8 cellular contexts compared by ENCODE assay signal in the genomic region with DNA sequence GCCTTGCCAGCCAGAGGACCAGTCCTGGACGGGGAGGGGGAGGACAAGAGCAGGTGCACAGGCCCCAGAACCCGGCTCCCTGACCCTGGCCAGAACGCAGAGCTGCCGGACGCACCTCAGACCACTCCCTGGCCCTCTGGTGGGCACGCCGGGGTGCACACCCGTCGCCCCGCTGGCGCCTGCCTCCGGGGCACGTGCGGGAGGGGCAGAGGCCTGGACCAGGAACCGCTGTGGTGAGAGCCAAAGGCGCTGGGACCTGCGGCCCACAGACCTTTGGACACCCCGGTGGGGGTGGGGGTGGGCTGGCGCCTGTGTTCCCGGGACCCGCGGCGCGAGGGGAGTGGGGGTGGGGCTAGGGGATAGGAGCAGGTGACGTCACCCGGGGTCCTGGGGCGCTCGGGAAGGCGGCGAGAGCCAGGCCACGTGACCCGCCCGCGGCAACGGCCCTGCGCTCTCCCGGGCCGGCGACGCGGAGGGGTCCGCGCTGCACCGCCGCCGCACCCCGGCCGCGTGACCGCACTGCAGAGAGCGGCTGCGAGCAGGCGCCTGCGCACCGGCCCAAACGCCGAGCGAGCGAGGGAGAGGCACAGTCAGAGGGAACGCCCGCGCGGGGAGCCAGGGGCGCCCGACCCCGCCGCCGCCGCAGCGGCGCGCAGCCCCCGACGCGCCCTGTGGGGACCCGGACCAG. TPM values are rescaled to one million over a fixed set of nuclear protein-coding genes. Genes with fewer than 3 reads are reported as not detected.
DNase-seq lines count a peak whose midpoint lies in the region; ATAC-seq and TF ChIP-seq lines count a peak whose summit lies in the region.
"Not testable (repeated sequence)": the region's sequence is repeated elsewhere in the genome, so short reads cannot be mapped to it uniquely, and the experiment has no call there.
"Had no signal": no experiment of that assay in that cellular context is flagged by ENCODE, and none has a peak within 500 bp of the region (broad histone marks: within the 10 kb centered on the region; RNA-seq: fewer than 3 reads in every experiment).

TSS of gene PNMA6A (plus strand) at position 559 of the 688 bp plus-strand sequence. CDS start 609 bp downstream, outside the sequence.

- H3K9me3 ChIP-seq in body of pancreas, heart right ventricle, mucosa of descending colon: not testable (repeated sequence)

- intact Hi-C loops in activated CD4-positive, alpha-beta T cell treated with anti-CD3 and anti-CD28 coated beads for 36 hours (cut with DNase I, micrococcal nuclease); body of pancreas (cut with DNase I); heart right ventricle (cut with DNase I); mucosa of descending colon (cut with DNase I, micrococcal nuclease); sciatic nerve (cut with DNase I): not testable (repeated sequence)

- H3K27me3 Mint-ChIP-seq in activated CD4-positive, alpha-beta T cell treated with anti-CD3 and anti-CD28 coated beads for 36 hours = not testable (repeated sequence)

- not testable (repeated sequence) for H3K27ac ChIP-seq in body of pancreas, heart right ventricle

- H3K27ac Mint-ChIP-seq in activated CD4-positive, alpha-beta T cell treated with anti-CD3 and anti-CD28 coated beads for 36 hours = not testable (repeated sequence)

- not testable (repeated sequence) for H3K36me3 Mint-ChIP-seq in activated CD4-positive, alpha-beta T cell treated with anti-CD3 and anti-CD28 coated beads for 36 hours (ENCODE audit: low read depth)

- H3K4me1 ChIP-seq in body of pancreas; heart right ventricle; mucosa of descending colon (ENCODE audit: low read depth): not testable (repeated sequence)

- TF ChIP-seq POLR2A in body of pancreas (IDR thresholded peaks at IDR 0.05) = not testable (repeated sequence)

- not testable (repeated sequence) for H3K4me3 Mint-ChIP-seq in activated CD4-positive, alpha-beta T cell treated with anti-CD3 and anti-CD28 coated beads for 36 hours

- H3K27me3 ChIP-seq in body of pancreas, heart right ventricle: not testable (repeated sequence)

- H3K4me1 Mint-ChIP-seq in activated CD4-positive, alpha-beta T cell treated with anti-CD3 and anti-CD28 coated beads for 36 hours = not testable (repeated sequence)

- no CpG with 5 or more reads among the region's 76 CpGs for WGBS in body of pancreas, 2 donors
- WGBS in heart right ventricle, 2 donors = no CpG with 5 or more reads among the region's 76 CpGs

- CTCF ChIA-PET in activated CD4-positive, alpha-beta T cell treated with anti-CD3 and anti-CD28 coated beads for 36 hours (lab: Charles Lee) = not testable (repeated sequence)

- not testable (repeated sequence) for DNase-seq in activated CD4-positive, alpha-beta T cell treated with anti-CD3 and anti-CD28 coated beads for 36 hours; body of pancreas; heart right ventricle; mucosa of descending colon; sciatic nerve (ENCODE audit: low spot score)

- POLR2A ChIA-PET in activated CD4-positive, alpha-beta T cell treated with anti-CD3 and anti-CD28 coated beads for 36 hours (lab: Charles Lee) = not testable (repeated sequence)

- peak; percentile 56 for ATAC-seq in GM18909 (IDR thresholded peaks at IDR 0.05; ENCODE audit: poor library complexity, unreplicated experiment)
- peak; percentile 50 for ATAC-seq in HG03442 (IDR thresholded peaks at IDR 0.05; ENCODE audit: unreplicated experiment)
- peak; percentile 86 for ATAC-seq in activated CD4-positive, alpha-beta T cell treated with anti-CD3 and anti-CD28 coated beads for 36 hours
- ATAC-seq in body of pancreas = peak; percentile 71
- peak; percentile 55 to 80 (median 71) for ATAC-seq in heart right ventricle
- peak; percentile 50 for ATAC-seq in mucosa of descending colon
- ATAC-seq in sciatic nerve = peak; percentile 49

- H3K36me3 ChIP-seq in body of pancreas (replicated peaks in 1 of 2; ENCODE audit: insufficient read depth in 1 of 2, low read depth in 2 of 2); heart right ventricle; mucosa of descending colon (ENCODE audit: low read depth): not testable (repeated sequence)

- TF ChIP-seq CTCF in body of pancreas (IDR thresholded peaks at IDR 0.05); heart right ventricle (IDR thresholded peaks at IDR 0.05); mucosa of descending colon (IDR thresholded peaks at IDR 0.05): not testable (repeated sequence)

- H3K9me3 Mint-ChIP-seq in activated CD4-positive, alpha-beta T cell treated with anti-CD3 and anti-CD28 coated beads for 36 hours (ENCODE audit: low read depth) = not testable (repeated sequence)

- H3K4me3 ChIP-seq in body of pancreas, heart right ventricle, mucosa of descending colon: not testable (repeated sequence)

RNA-seq across cellular contexts. Expression of gene PNMA6A, which starts in this region (rescaled TPM):
- total RNA-seq in activated CD4-positive, alpha-beta T cell treated with anti-CD3 and anti-CD28 coated beads for 36 hours = under 1 TPM; 0.30 to 0.39 TPM
- total RNA-seq in body of pancreas (1 to 10 TPM; 1.3 to 2.1 TPM), heart right ventricle (1 to 10 TPM in 9 of 10 donors, under 1 TPM in 1; 0.94 to 4.5 (median 1.9) TPM), mucosa of descending colon (1 to 10 TPM in 1 of 3 donors, under 1 TPM in 2; 0.26 to 2.6 (median 0.27) TPM), sciatic nerve (4.9 TPM)
- 1 to 10 TPM in 1 of 2 donors, under 1 TPM in 1; 0.51 to 2.9 TPM for polyA plus RNA-seq in heart right ventricle
- total RNA-seq: SJSA1 had no signal

Comparison
In these comparisons a context has a peak if more than half of its experiments do, and no peak if none do; other contexts are left out.
1. Peak in ATAC-seq in activated CD4-positive, alpha-beta T cell treated with anti-CD3 and anti-CD28 coated beads for 36 hours; RNA of the gene not detected or under 1 TPM.